2 cellular contexts compared by ENCODE assay signal in genomic region chr3:58874795-58875194, GRCh38.
A peak's percentile ranks its signal among the peaks of the same experiment; 100 is the strongest.
TF ChIP-seq lines count a peak whose summit lies in the region.

No MANE protein-coding gene starts in this region.

TF ChIP-seq in endothelial cell of umbilical vein, 7 proteins besides CTCF, POLR2A, EP300 and RAD21:
- peak; percentile 96 for TF ChIP-seq FOS (IDR thresholded peaks at IDR 0.05; ENCODE audit: borderline replicate concordance, insufficient read depth, low read length)
- TF ChIP-seq EZH2 (IDR thresholded peaks at IDR 0.05; ENCODE audit: borderline replicate concordance, low read depth, low read length, severe bottlenecking), result no peak
- TF ChIP-seq POLR2AphosphoS5 (IDR thresholded peaks at IDR 0.05; ENCODE audit: insufficient read depth, low read depth, low read length), result no peak
- peak; percentile 81 for TF ChIP-seq JUN (IDR thresholded peaks at IDR 0.05; ENCODE audit: borderline replicate concordance, insufficient read depth, insufficient read length, low read depth)
- no peak for TF ChIP-seq GATA2 (IDR thresholded peaks at IDR 0.05; ENCODE audit: insufficient read depth, insufficient read length, low read depth, low read length)
- TF ChIP-seq MYC (IDR thresholded peaks at IDR 0.05; ENCODE audit: low read depth, low read length), result no peak
- TF ChIP-seq MAX (IDR thresholded peaks at IDR 0.05; ENCODE audit: insufficient read depth, insufficient read length), result no peak
TF ChIP-seq in endothelial cell of umbilical vein: peak in this region for 2.

TF ChIP-seq in GM23338, 12 proteins besides CTCF, POLR2A, EP300 and RAD21:
- TF ChIP-seq, protein P1, sequence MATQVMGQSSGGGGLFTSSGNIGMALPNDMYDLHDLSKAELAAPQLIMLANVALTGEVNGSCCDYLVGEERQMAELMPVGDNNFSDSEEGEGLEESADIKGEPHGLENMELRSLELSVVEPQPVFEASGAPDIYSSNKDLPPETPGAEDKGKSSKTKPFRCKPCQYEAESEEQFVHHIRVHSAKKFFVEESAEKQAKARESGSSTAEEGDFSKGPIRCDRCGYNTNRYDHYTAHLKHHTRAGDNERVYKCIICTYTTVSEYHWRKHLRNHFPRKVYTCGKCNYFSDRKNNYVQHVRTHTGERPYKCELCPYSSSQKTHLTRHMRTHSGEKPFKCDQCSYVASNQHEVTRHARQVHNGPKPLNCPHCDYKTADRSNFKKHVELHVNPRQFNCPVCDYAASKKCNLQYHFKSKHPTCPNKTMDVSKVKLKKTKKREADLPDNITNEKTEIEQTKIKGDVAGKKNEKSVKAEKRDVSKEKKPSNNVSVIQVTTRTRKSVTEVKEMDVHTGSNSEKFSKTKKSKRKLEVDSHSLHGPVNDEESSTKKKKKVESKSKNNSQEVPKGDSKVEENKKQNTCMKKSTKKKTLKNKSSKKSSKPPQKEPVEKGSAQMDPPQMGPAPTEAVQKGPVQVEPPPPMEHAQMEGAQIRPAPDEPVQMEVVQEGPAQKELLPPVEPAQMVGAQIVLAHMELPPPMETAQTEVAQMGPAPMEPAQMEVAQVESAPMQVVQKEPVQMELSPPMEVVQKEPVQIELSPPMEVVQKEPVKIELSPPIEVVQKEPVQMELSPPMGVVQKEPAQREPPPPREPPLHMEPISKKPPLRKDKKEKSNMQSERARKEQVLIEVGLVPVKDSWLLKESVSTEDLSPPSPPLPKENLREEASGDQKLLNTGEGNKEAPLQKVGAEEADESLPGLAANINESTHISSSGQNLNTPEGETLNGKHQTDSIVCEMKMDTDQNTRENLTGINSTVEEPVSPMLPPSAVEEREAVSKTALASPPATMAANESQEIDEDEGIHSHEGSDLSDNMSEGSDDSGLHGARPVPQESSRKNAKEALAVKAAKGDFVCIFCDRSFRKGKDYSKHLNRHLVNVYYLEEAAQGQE (IDR thresholded peaks at IDR 0.05; ENCODE audit: unreplicated experiment), result no peak
- TF ChIP-seq CREB1 (CRISPR knock-in tag; IDR thresholded peaks at IDR 0.05; ENCODE audit: low read depth) (no peak), POLR2AphosphoS5 (IDR thresholded peaks at IDR 0.05; ENCODE audit: low read depth) (no peak), ETS1 (IDR thresholded peaks at IDR 0.05) (no peak), EZH2phosphoT487 (IDR thresholded peaks at IDR 0.05; ENCODE audit: unreplicated experiment) (no peak), JUNB (IDR thresholded peaks at IDR 0.05; ENCODE audit: unreplicated experiment) (no peak), ZNF331 (CRISPR knock-in tag; IDR thresholded peaks at IDR 0.05; ENCODE audit: low read depth) (no peak), NANOG (IDR thresholded peaks at IDR 0.05; ENCODE audit: borderline replicate concordance) (no peak), ZNF114 (CRISPR knock-in tag; IDR thresholded peaks at IDR 0.05) (no peak), EZH2 (IDR thresholded peaks at IDR 0.05; ENCODE audit: low read depth, unreplicated experiment) (no peak), STAT1 (IDR thresholded peaks at IDR 0.05; ENCODE audit: unreplicated experiment) (no peak), ZNF462 (CRISPR knock-in tag; IDR thresholded peaks at IDR 0.05) (no peak)
